8 cellular contexts compared by ENCODE assay signal in genomic region chr10:62050941-62051433, GRCh38.
DNase-seq lines count a peak whose midpoint lies in the region; ATAC-seq lines count a peak whose summit lies in the region.

No MANE protein-coding gene starts in this region.

- in situ Hi-C loops in SK-MEL-5 (cut with HindIII; ENCODE audit: low pct_unique_long_range_greater_than_20kb, low sequenced_read_pairs) = no loop called here

- peak; percentile 37 for ATAC-seq in GM18511 (IDR thresholded peaks at IDR 0.05; ENCODE audit: unreplicated experiment)
- peak; percentile 37 for ATAC-seq in HG02884 (IDR thresholded peaks at IDR 0.05; ENCODE audit: unreplicated experiment)

- DNase-seq in SK-MEL-5 (ENCODE audit: low read depth, low spot score) (peak; percentile 90), amniotic epithelial cell (ENCODE audit: low read depth) (peak; percentile 92), islet precursor cell (peak; percentile 88), GM19238 (ENCODE audit: insufficient read length, low spot score) (no peak), D341Med (ENCODE audit: low spot score) (no peak)
- DNase-seq in stimulated activated CD4-positive, alpha-beta T cell treated with anti-CD3 and anti-CD28 coated beads, Interleukin-1b, Interleukin-23, amount 100 ng/mL, for 24 hours (ENCODE audit: low read depth in 4 of 4, low spot score in 1 of 4) = peak in 3 of 4 experiments; percentile 45 to 67 (median 66)

Comparison
In these comparisons a context has a peak if more than half of its experiments do, and no peak if none do; other contexts are left out.
1. DNase-seq: peak in SK-MEL-5 (single experiment), amniotic epithelial cell (single experiment), islet precursor cell (single experiment) and stimulated activated CD4-positive, alpha-beta T cell treated with anti-CD3 and anti-CD28 coated beads, Interleukin-1b, Interleukin-23, amount 100 ng/mL, for 24 hours (3 of 4); none in GM19238 (single experiment) and D341Med (single experiment).